Comparison of ENCODE assay signal across 19 cellular contexts in genomic region chr1:36643391-36644270, GRCh38.
"Had no signal": no experiment of that assay in that cellular context is flagged by ENCODE, and none has a peak within 500 bp of the region (broad histone marks: within the 10 kb centered on the region; RNA-seq: fewer than 3 reads in every experiment).

No MANE protein-coding gene starts in this region.

- H3K4me2 ChIP-seq: hepatocyte had no signal

- ATAC-seq: activated naive CD4-positive, alpha-beta T cell treated with anti-CD3 and anti-CD28 coated beads, Interleukin-2, amount 50 U/mL, for 72 hours had no signal

- H3K4me3 ChIP-seq: dorsolateral prefrontal cortex, hepatocyte, lung, tibial nerve had no signal

- H3K4me3 Mint-ChIP-seq: activated T-helper 1 cell treated with anti-CD3 and anti-CD28 coated beads, Interleukin-12 subunit alpha, Interleukin-12 subunit beta, Interleukin-2, Interleukin-4 antibody, amounts not matched to agents 30 ng/mL and 10 ng/mL and 1 ng/mL, durations not matched to agents 14 hours and 24 hours and 36 hours; endodermal cell; natural killer cell treated with Interleukin-12 subunit alpha and Interleukin-12 subunit beta and Interleukin-15 and Interleukin-18, amount 100 ng/mL, for 72 hours; stimulated activated naive CD8-positive, alpha-beta T cell treated with anti-CD3 and anti-CD28 coated beads, Interleukin-15, Interleukin-2, amounts not matched to agents 100 ng/mL and 50 ng/mL, for 24 hours had no signal

- H3K9me3 Mint-ChIP-seq: activated naive CD4-positive, alpha-beta T cell treated with anti-CD3 and anti-CD28 coated beads, Interleukin-2, amount 50 U/mL, for 72 hours; activated T-helper 1 cell treated with anti-CD3 and anti-CD28 coated beads, Interleukin-12 subunit alpha, Interleukin-12 subunit beta, Interleukin-2, Interleukin-4 antibody, amounts not matched to agents 30 ng/mL and 10 ng/mL and 1 ng/mL, durations not matched to agents 14 hours and 24 hours and 36 hours; endodermal cell; natural killer cell treated with Interleukin-12 subunit alpha and Interleukin-12 subunit beta and Interleukin-15 and Interleukin-18, amount 100 ng/mL, for 72 hours; stimulated activated naive CD8-positive, alpha-beta T cell treated with anti-CD3 and anti-CD28 coated beads, Interleukin-15, Interleukin-2, amounts not matched to agents 100 ng/mL and 50 ng/mL, for 24 hours had no signal

- H2AFZ ChIP-seq: hepatocyte had no signal

- H3K27me3 ChIP-seq: tibial nerve had no signal

- H3K4me1 ChIP-seq: tibial nerve had no signal

- H3K36me3 Mint-ChIP-seq: activated naive CD4-positive, alpha-beta T cell treated with anti-CD3 and anti-CD28 coated beads, Interleukin-2, amount 50 U/mL, for 72 hours; natural killer cell treated with Interleukin-12 subunit alpha and Interleukin-12 subunit beta and Interleukin-15 and Interleukin-18, amount 100 ng/mL, for 72 hours had no signal

- H3K9me3 ChIP-seq: tibial nerve had no signal

- DNase-seq: activated CD4-positive, alpha-beta T cell treated with anti-CD3 and anti-CD28 coated beads for 1 hour; activated CD4-positive, alpha-beta T cell treated with anti-CD3 and anti-CD28 coated beads, Interleukin-2, amount 50 U/mL, for 48 hours; activated gamma-delta T cell treated with Interleukin-2 at 50 U/mL for 16 hours; activated T-cell treated with anti-CD3 and anti-CD28 coated beads for 4 hours; amniotic stem cell; caudate nucleus; endodermal cell; foreskin fibroblast; stimulated activated CD4-positive, alpha-beta T cell treated with anti-CD3 and anti-CD28 coated beads, Interleukin-2, amount 100 ng/mL, for 24 hours; T1000 had no signal

- H3K36me3 ChIP-seq: tibial nerve had no signal

- H3K27ac ChIP-seq: dorsolateral prefrontal cortex, epithelial cell of prostate, hepatocyte, tibial nerve had no signal

- H3K79me2 ChIP-seq: hepatocyte had no signal

- H3K27ac Mint-ChIP-seq: activated T-helper 1 cell treated with anti-CD3 and anti-CD28 coated beads, Interleukin-12 subunit alpha, Interleukin-12 subunit beta, Interleukin-2, Interleukin-4 antibody, amounts not matched to agents 30 ng/mL and 10 ng/mL and 1 ng/mL, durations not matched to agents 14 hours and 24 hours and 36 hours; natural killer cell treated with Interleukin-12 subunit alpha and Interleukin-12 subunit beta and Interleukin-15 and Interleukin-18, amount 100 ng/mL, for 72 hours; stimulated activated naive CD8-positive, alpha-beta T cell treated with anti-CD3 and anti-CD28 coated beads, Interleukin-15, Interleukin-2, amounts not matched to agents 100 ng/mL and 50 ng/mL, for 24 hours had no signal
